8 cellular contexts compared by ENCODE assay signal in the genomic region with DNA sequence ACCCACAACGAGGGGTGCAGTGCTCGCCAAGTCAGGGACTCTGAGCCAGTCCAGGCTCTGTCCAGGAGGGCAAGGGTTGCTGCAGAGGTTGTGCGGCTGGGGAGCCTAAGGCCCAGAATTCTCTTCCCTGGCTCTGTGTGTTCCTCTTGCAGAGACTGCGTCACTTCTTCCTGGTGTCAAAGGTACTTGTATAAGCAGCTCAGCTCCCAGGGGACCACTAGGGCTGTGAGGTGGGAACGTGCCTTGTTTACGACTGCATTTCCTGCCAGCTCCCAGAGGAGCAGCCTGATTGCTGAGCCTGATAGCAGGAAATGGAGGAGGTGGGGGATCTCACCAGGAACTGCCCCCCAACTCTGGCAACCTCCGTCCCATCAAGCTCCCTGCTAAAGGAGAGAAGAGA.
DNase-seq lines count a peak whose midpoint lies in the region; ATAC-seq, FAIRE-seq and TF ChIP-seq lines count a peak whose summit lies in the region.
"Not testable (repeated sequence)": the region's sequence is repeated elsewhere in the genome, so short reads cannot be mapped to it uniquely, and the experiment has no call there.

No MANE protein-coding gene starts in this region.

- POLR2A ChIA-PET in WTC11 (lab: Charles Lee): interaction anchor here (1.6 kb wide), 1 partner anchor 58 kb away, joined by 3 read pairs; no protein-coding TSS in a partner anchor
- POLR2A ChIA-PET in HepG2 (lab: Yijun Ruan, JAX): not testable (repeated sequence)

- H3K9ac ChIP-seq in HepG2 (ENCODE audit: insufficient read depth, low read depth, low read length): not testable (repeated sequence)

- not testable (repeated sequence) for ATAC-seq in GM23338
- ATAC-seq in WTC11 (peak; percentile 36), HepG2 (peak; percentile 15; the same call in 2 of the 3 replicates)

- H3K27ac ChIP-seq in GM23338 (ENCODE audit: low read depth): peak overlapping the region; percentile 59; the same call in 1 of the 2 replicates
- H3K27ac ChIP-seq in HepG2 (ENCODE audit: extremely low read length, insufficient read depth, low read length): not testable (repeated sequence)

- H3K4me1 ChIP-seq in BE2C (peaks cover 14% of the 10 kb centered on the region), GM23338 (ENCODE audit: insufficient read depth) (peaks cover 12% of the 10 kb centered on the region; the same call in 1 of the 2 replicates), HepG2 (ENCODE audit: insufficient read depth, low read length) (peaks cover 13% of the 10 kb centered on the region; the same call in 1 of the 2 replicates)

- in situ Hi-C loops in HepG2 (cut with HindIII; ENCODE audit: extremely low pct_ligation_motif_present, low pct_unique_long_range_greater_than_20kb): not testable (repeated sequence)

- not testable (repeated sequence) for H3K9me2 ChIP-seq in GM23338 (ENCODE audit: insufficient read depth)

- not testable (repeated sequence) for TF ChIP-seq POLR2A in HepG2 (IDR thresholded peaks at IDR 0.05; ENCODE audit: insufficient read depth in 1 of 2, low read depth in 2 of 2, low read length in 2 of 2)

- FAIRE-seq in HepG2 (lab: Jason Lieb, UNC): not testable (repeated sequence)

- peak overlapping the region; percentile 29; the same call in 1 of the 2 replicates for H3K4me2 ChIP-seq in GM23338
- not testable (repeated sequence) for H3K4me2 ChIP-seq in HepG2 (ENCODE audit: low read depth, low read length)

- H3K27me3 ChIP-seq in BE2C; GM23338 (ENCODE audit: insufficient read depth): not testable (repeated sequence)
- H3K27me3 ChIP-seq in HepG2 (ENCODE audit: control insufficient read depth in 1 of 2, insufficient read depth in 2 of 2, low read length in 2 of 2): peaks cover 1 to 30% of the 10 kb centered on the region in 2 experiments; a peak in 4 of 5 replicates

- not testable (repeated sequence) for TF ChIP-seq RAD21 in HepG2 (CRISPR knock-in tag; IDR thresholded peaks at IDR 0.05)

- H3K4me1 Mint-ChIP-seq in GM23338: peaks cover 30% of the 10 kb centered on the region
- peaks cover 32% of the 10 kb centered on the region for H3K4me1 Mint-ChIP-seq in WTC11

- DNase-seq in BE2C (peak; percentile 38), GM23338 (ENCODE audit: low spot score) (peak; percentile 55), NCI-H1436 (lab: John Stamatoyannopoulos, UW) (peak; percentile 98), NCI-H345 treated with DMSO at 0.1 percent for 48 hours (lab: John Stamatoyannopoulos, UW; ENCODE audit: unreplicated experiment) (peak; percentile 9), germinal center (ENCODE audit: low spot score) (peak; percentile 30), skeletal muscle cell (ENCODE audit: low read depth) (peak; percentile 25)
- not testable (repeated sequence) for DNase-seq in WTC11 (ENCODE audit: low spot score); HepG2 (ENCODE audit: low spot score)

- H3K9me3 ChIP-seq in BE2C; HepG2 (ENCODE audit: low read length): not testable (repeated sequence)

- BruUV-seq in HepG2 (replicated peaks; lab: Mats Ljungman, UMichigan): not testable (repeated sequence)

- H3K27ac Mint-ChIP-seq in GM23338: 0 out of 2 replicates have a peak overlapping the region, but pooled peaks have one; percentile 30
- peak overlapping the region; percentile 80; the same call in 1 of the 2 replicates for H3K27ac Mint-ChIP-seq in WTC11

- H2AFZ ChIP-seq in GM23338; HepG2 (ENCODE audit: low read length): not testable (repeated sequence)

- WGBS in HepG2 (ENCODE audit: low lambda C conversion rate): 0% methylated on average over 1 of the region's 7 CpGs

- H3F3A ChIP-seq in GM23338 (replicated peaks; ENCODE audit: low read depth): not testable (repeated sequence)

- H3K79me2 ChIP-seq in GM23338 (replicated peaks; ENCODE audit: insufficient read depth); HepG2 (ENCODE audit: insufficient read depth, low read length): not testable (repeated sequence)

- H3K4me3 ChIP-seq in BE2C (ENCODE audit: low read depth, low read length); GM23338; HepG2 (replicated peaks in 1 of 3; ENCODE audit: insufficient read depth in 1 of 3, low read depth in 2 of 3, low read length in 3 of 3); skeletal muscle cell (ENCODE audit: low read depth, low read length): not testable (repeated sequence)

- intact Hi-C loops in HepG2 (cut with micrococcal nuclease; ENCODE audit: unreplicated experiment): not testable (repeated sequence)

- TF ChIP-seq EP300 in HepG2 (IDR thresholded peaks at IDR 0.05; ENCODE audit: low read depth in 2 of 2, low read length in 2 of 2); HepG2 (CRISPR knock-in tag; IDR thresholded peaks at IDR 0.05; ENCODE audit: borderline replicate concordance): not testable (repeated sequence)

- CTCF ChIA-PET in WTC11 (lab: Charles Lee): interaction anchor here (1.5 to 4.2 kb wide), 5 partner anchors 10 to 126 kb away, joined by 3 to 21 read pairs (median 4); no protein-coding TSS in a partner anchor
- CTCF ChIA-PET in HepG2 (lab: Yijun Ruan, JAX; ENCODE audit: low intra/inter-chr PET ratio, low total read pairs): not testable (repeated sequence)

- H3K9me3 Mint-ChIP-seq in GM23338, WTC11: not testable (repeated sequence)

- H3K4me3 Mint-ChIP-seq in GM23338, WTC11: not testable (repeated sequence)

- not testable (repeated sequence) for H3K36me3 Mint-ChIP-seq in GM23338 (ENCODE audit: low read depth); WTC11

- not testable (repeated sequence) for TF ChIP-seq CTCF in BE2C (IDR thresholded peaks at IDR 0.05; ENCODE audit: low read depth, low read length); GM23338 (conservative IDR thresholded peaks at IDR 0.05; ENCODE audit: low read depth in 2 of 2); WTC11 (IDR thresholded peaks at IDR 0.05); HepG2 (CRISPR knock-in tag; IDR thresholded peaks at IDR 0.05)

- H3K36me3 ChIP-seq in BE2C; GM23338 (ENCODE audit: insufficient read depth); HepG2 (replicated peaks in 1 of 2; ENCODE audit: control insufficient read depth in 1 of 2, insufficient read depth in 2 of 2, low read length in 2 of 2): not testable (repeated sequence)

- H4K20me1 ChIP-seq in GM23338 (replicated peaks; ENCODE audit: insufficient read depth); HepG2 (ENCODE audit: insufficient read depth, low read length): not testable (repeated sequence)

- H3K27me3 Mint-ChIP-seq in GM23338 (ENCODE audit: insufficient read depth, low read depth, poor library complexity); WTC11 (ENCODE audit: low read depth): not testable (repeated sequence)

TF ChIP-seq in GM23338, 12 proteins besides CTCF, POLR2A, EP300 and RAD21:
- TF ChIP-seq, protein P1, sequence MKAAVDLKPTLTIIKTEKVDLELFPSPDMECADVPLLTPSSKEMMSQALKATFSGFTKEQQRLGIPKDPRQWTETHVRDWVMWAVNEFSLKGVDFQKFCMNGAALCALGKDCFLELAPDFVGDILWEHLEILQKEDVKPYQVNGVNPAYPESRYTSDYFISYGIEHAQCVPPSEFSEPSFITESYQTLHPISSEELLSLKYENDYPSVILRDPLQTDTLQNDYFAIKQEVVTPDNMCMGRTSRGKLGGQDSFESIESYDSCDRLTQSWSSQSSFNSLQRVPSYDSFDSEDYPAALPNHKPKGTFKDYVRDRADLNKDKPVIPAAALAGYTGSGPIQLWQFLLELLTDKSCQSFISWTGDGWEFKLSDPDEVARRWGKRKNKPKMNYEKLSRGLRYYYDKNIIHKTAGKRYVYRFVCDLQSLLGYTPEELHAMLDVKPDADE (IDR thresholded peaks at IDR 0.05): peak; percentile 21; the same call in 1 of the 2 replicates

TF ChIP-seq in WTC11, 78 proteins besides CTCF, POLR2A, EP300 and RAD21:
- TF ChIP-seq, protein P2, sequence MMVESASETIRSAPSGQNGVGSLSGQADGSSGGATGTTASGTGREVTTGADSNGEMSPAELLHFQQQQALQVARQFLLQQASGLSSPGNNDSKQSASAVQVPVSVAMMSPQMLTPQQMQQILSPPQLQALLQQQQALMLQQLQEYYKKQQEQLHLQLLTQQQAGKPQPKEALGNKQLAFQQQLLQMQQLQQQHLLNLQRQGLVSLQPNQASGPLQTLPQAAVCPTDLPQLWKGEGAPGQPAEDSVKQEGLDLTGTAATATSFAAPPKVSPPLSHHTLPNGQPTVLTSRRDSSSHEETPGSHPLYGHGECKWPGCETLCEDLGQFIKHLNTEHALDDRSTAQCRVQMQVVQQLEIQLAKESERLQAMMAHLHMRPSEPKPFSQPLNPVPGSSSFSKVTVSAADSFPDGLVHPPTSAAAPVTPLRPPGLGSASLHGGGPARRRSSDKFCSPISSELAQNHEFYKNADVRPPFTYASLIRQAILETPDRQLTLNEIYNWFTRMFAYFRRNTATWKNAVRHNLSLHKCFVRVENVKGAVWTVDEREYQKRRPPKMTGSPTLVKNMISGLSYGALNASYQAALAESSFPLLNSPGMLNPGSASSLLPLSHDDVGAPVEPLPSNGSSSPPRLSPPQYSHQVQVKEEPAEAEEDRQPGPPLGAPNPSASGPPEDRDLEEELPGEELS (CRISPR knock-in tag; IDR thresholded peaks at IDR 0.05): peak; percentile 73; the same call in 1 of the 2 replicates
